Comparison of ENCODE assay signal across 8 cellular contexts in genomic region chr16:4316103-4316731, GRCh38. TPM values are rescaled to one million over a fixed set of nuclear protein-coding genes. Genes with fewer than 3 reads are reported as not detected.
DNase-seq lines count a peak whose midpoint lies in the region; ATAC-seq, FAIRE-seq and TF ChIP-seq lines count a peak whose summit lies in the region.

No MANE protein-coding gene starts in this region.

- H3K4me3 Mint-ChIP-seq in activated CD4-positive, alpha-beta T cell treated with anti-CD3 and anti-CD28 coated beads, Interleukin-2, amount 10 ng/mL, durations not matched to agents 24 days and 14 days = peak overlapping the region; percentile 23
- peak overlapping the region; percentile 70 for H3K4me3 Mint-ChIP-seq in WTC11
- H3K4me3 Mint-ChIP-seq in CD8-positive, alpha-beta T cell = no peak overlapping the region

- peaks cover 41% of the 10 kb centered on the region for H3K79me2 ChIP-seq in keratinocyte (ENCODE audit: control insufficient read depth, insufficient read depth, low read length)

- peak overlapping the region; percentile 61 for H3K9ac ChIP-seq in keratinocyte (ENCODE audit: control insufficient read depth, extremely low read depth, insufficient read depth, low read length)

- peaks cover 6% of the 10 kb centered on the region for H4K20me1 ChIP-seq in keratinocyte (ENCODE audit: control insufficient read depth, extremely low read depth, insufficient read depth, low read length)

- dilution Hi-C loops in keratinocyte (cut with MboI; ENCODE audit: extremely low pct_ligation_motif_present, low sequenced_read_pairs) = no loop called here

- intact Hi-C loops in activated CD4-positive, alpha-beta T cell treated with anti-CD3 and anti-CD28 coated beads, Interleukin-2, amount 10 ng/mL, durations not matched to agents 24 days and 14 days (cut with micrococcal nuclease) = no loop called here
- intact Hi-C loops in tibial artery (cut with DNase I; ENCODE audit: low total_unique reads) = no loop called here
- intact Hi-C loops in CD8-positive, alpha-beta T cell (cut with DNase I, micrococcal nuclease) = no loop called here

- CTCF ChIA-PET in WTC11 (lab: Charles Lee) = interaction anchor here (0.6 to 6.1 kb wide), 19 partner anchors 8 to 418 kb away, joined by 3 to 56 read pairs (median 7); partner anchors contain the start of genes ANKS3 and TFAP4
- CTCF ChIA-PET in CD8-positive, alpha-beta T cell (lab: Charles Lee) = no interaction called here

- H3K9me1 ChIP-seq in keratinocyte (ENCODE audit: control insufficient read depth, extremely low read depth, insufficient read depth, low read length) = peaks cover 2% of the 10 kb centered on the region

- no peak for DNase-seq in activated CD4-positive, alpha-beta T cell treated with anti-CD3 and anti-CD28 coated beads, Interleukin-2, amount 10 ng/mL, durations not matched to agents 24 days and 14 days
- DNase-seq in activated CD4-positive, alpha-beta T cell treated with anti-CD3 and anti-CD28 coated beads, Interleukin-2, amount 50 U/mL, for 48 hours = no peak
- DNase-seq in WTC11 (ENCODE audit: low spot score) (no peak), keratinocyte (ENCODE audit: low read depth, low spot score) (no peak), tibial artery (no peak), NCI-H2081 (lab: John Stamatoyannopoulos, UW) (no peak)
- no peak for DNase-seq in CD8-positive, alpha-beta T cell

- H3K27me3 Mint-ChIP-seq in activated CD4-positive, alpha-beta T cell treated with anti-CD3 and anti-CD28 coated beads, Interleukin-2, amount 10 ng/mL, durations not matched to agents 24 days and 14 days = peaks cover 17% of the 10 kb centered on the region
- peaks cover 13% of the 10 kb centered on the region for H3K27me3 Mint-ChIP-seq in WTC11 (ENCODE audit: low read depth)
- H3K27me3 Mint-ChIP-seq in CD8-positive, alpha-beta T cell (ENCODE audit: low read depth) = peaks cover 18% of the 10 kb centered on the region

- H3K4me1 ChIP-seq in keratinocyte (ENCODE audit: control insufficient read depth, extremely low read depth, insufficient read depth, low read length) (peaks cover 36% of the 10 kb centered on the region), tibial artery (peaks cover 0 to 59% (median 49%) of the 10 kb centered on the region in 4 donors)
- H3K4me1 ChIP-seq in CD8-positive, alpha-beta T cell (ENCODE audit: insufficient read depth, low read length) = peaks cover 29% of the 10 kb centered on the region

- no peak overlapping the region for H2AFZ ChIP-seq in keratinocyte (ENCODE audit: control insufficient read depth, low read length)

- FAIRE-seq in keratinocyte (lab: Jason Lieb, UNC) = no peak

- POLR2A ChIA-PET in WTC11 (lab: Charles Lee) = interaction anchor here (0.5 to 3.0 kb wide), 7 partner anchors 8 to 206 kb away, joined by 3 to 14 read pairs (median 4); no protein-coding TSS in a partner anchor
- POLR2A ChIA-PET in CD8-positive, alpha-beta T cell (lab: Charles Lee) = interaction anchor here (1.0 to 1.4 kb wide), 3 partner anchors 9 to 19 kb away, joined by 3 read pairs; no protein-coding TSS in a partner anchor

- H3K27me3 ChIP-seq in keratinocyte (ENCODE audit: control insufficient read depth, extremely low read depth, insufficient read depth, low read length) (peaks cover 7% of the 10 kb centered on the region), tibial artery (no peaks in the 10 kb centered on the region)
- peaks cover 13% of the 10 kb centered on the region for H3K27me3 ChIP-seq in CD8-positive, alpha-beta T cell (ENCODE audit: insufficient read depth, low read length)

- H3K36me3 ChIP-seq in keratinocyte (ENCODE audit: control insufficient read depth in 2 of 2, extremely low read depth in 1 of 2, insufficient read depth in 2 of 2, low read length in 2 of 2) (no peaks in the 10 kb centered on the region), tibial artery (no peaks in the 10 kb centered on the region)
- H3K36me3 ChIP-seq in CD8-positive, alpha-beta T cell (ENCODE audit: insufficient read depth, low read length) = no peaks in the 10 kb centered on the region

- no peak overlapping the region for H3K27ac Mint-ChIP-seq in activated CD4-positive, alpha-beta T cell treated with anti-CD3 and anti-CD28 coated beads, Interleukin-2, amount 10 ng/mL, durations not matched to agents 24 days and 14 days
- no peak overlapping the region for H3K27ac Mint-ChIP-seq in WTC11
- H3K27ac Mint-ChIP-seq in CD8-positive, alpha-beta T cell = no peak overlapping the region

- H3K4me2 ChIP-seq in keratinocyte (ENCODE audit: control insufficient read depth, extremely low read depth, insufficient read depth, low read depth, low read length) = peak overlapping the region; percentile 80

- H3K9me3 Mint-ChIP-seq in activated CD4-positive, alpha-beta T cell treated with anti-CD3 and anti-CD28 coated beads, Interleukin-2, amount 10 ng/mL, durations not matched to agents 24 days and 14 days = no peaks in the 10 kb centered on the region
- H3K9me3 Mint-ChIP-seq in WTC11 = no peaks in the 10 kb centered on the region
- H3K9me3 Mint-ChIP-seq in CD8-positive, alpha-beta T cell = no peaks in the 10 kb centered on the region

- H3K27ac ChIP-seq in keratinocyte (ENCODE audit: control insufficient read depth, insufficient read depth, low read length) = no peak overlapping the region
- peak overlapping the region; percentile 93 to 99 for H3K27ac ChIP-seq in tibial artery
- H3K27ac ChIP-seq in CD8-positive, alpha-beta T cell (ENCODE audit: low read depth, low read length) = no peak overlapping the region

- ATAC-seq in WTC11 (peak; percentile 1; the same call in 1 of the 2 replicates), HG03039 (IDR thresholded peaks at IDR 0.05; ENCODE audit: unreplicated experiment) (no peak)
- no peak for ATAC-seq in CD8-positive, alpha-beta T cell

- H3K9me3 ChIP-seq in keratinocyte (ENCODE audit: control insufficient read depth, low read depth, low read length) = no peaks in the 10 kb centered on the region
- no peaks in the 10 kb centered on the region for H3K9me3 ChIP-seq in tibial artery
- no peaks in the 10 kb centered on the region for H3K9me3 ChIP-seq in CD8-positive, alpha-beta T cell (ENCODE audit: low read length)

- H3K36me3 Mint-ChIP-seq in activated CD4-positive, alpha-beta T cell treated with anti-CD3 and anti-CD28 coated beads, Interleukin-2, amount 10 ng/mL, durations not matched to agents 24 days and 14 days (ENCODE audit: low read depth) = no peaks in the 10 kb centered on the region
- no peaks in the 10 kb centered on the region for H3K36me3 Mint-ChIP-seq in WTC11
- no peaks in the 10 kb centered on the region for H3K36me3 Mint-ChIP-seq in CD8-positive, alpha-beta T cell

- H3K4me3 ChIP-seq in keratinocyte (ENCODE audit: control insufficient read depth in 2 of 3, extremely low read depth in 1 of 3, insufficient read depth in 2 of 3, low read depth in 1 of 3, low read length in 3 of 3) (peak overlapping the region; percentile 47 to 86 (median 63)), tibial artery (peak overlapping the region; percentile 82 to 87)
- H3K4me3 ChIP-seq in CD8-positive, alpha-beta T cell (ENCODE audit: low read depth, low read length) = no peak overlapping the region

- TF ChIP-seq CTCF in WTC11 (IDR thresholded peaks at IDR 0.05) (no peak), keratinocyte (optimal IDR thresholded peaks at IDR 0.05 in 1 of 3, IDR thresholded peaks at IDR 0.05 in 1 of 3, conservative IDR thresholded peaks at IDR 0.05 in 1 of 3; ENCODE audit: extremely low read depth in 1 of 3, insufficient read depth in 2 of 3, low read length in 3 of 3) (no peak), tibial artery (IDR thresholded peaks at IDR 0.05) (no peak)
- no peak for TF ChIP-seq CTCF in CD8-positive, alpha-beta T cell (IDR thresholded peaks at IDR 0.05)

- peaks cover 16% of the 10 kb centered on the region for H3K4me1 Mint-ChIP-seq in activated CD4-positive, alpha-beta T cell treated with anti-CD3 and anti-CD28 coated beads, Interleukin-2, amount 10 ng/mL, durations not matched to agents 24 days and 14 days
- peaks cover 30% of the 10 kb centered on the region for H3K4me1 Mint-ChIP-seq in WTC11
- H3K4me1 Mint-ChIP-seq in CD8-positive, alpha-beta T cell (ENCODE audit: low read depth) = peaks cover 19% of the 10 kb centered on the region

RNA-seq across cellular contexts. Expression of gene GLIS2, which starts 0.3 kb away (rescaled TPM):
- total RNA-seq in activated CD4-positive, alpha-beta T cell treated with anti-CD3 and anti-CD28 coated beads, Interleukin-2, amount 10 ng/mL, durations not matched to agents 24 days and 14 days = 1.0 and 1.4 TPM in 2 replicates
- total RNA-seq in WTC11 (2021) = 19.5 to 23.0 TPM (median 20.1 TPM) in 3 replicates
- 0.63 to 2.3 TPM (median 1.0 TPM) in 3 replicates for polyA plus RNA-seq in keratinocyte
- 1.1 TPM for polyA plus RNA-seq in keratinocyte (2011; ENCODE audit: low read depth)
- polyA plus RNA-seq in keratinocyte (2011; cell fraction: cytosol; rRNA removed) = 1.6 and 3.7 TPM in 2 replicates
- polyA plus RNA-seq in keratinocyte (2011; cell fraction: nucleus; rRNA removed) = 4.6 and 5.9 TPM in 2 replicates
- 2.9 and 5.1 TPM in 2 replicates for polyA plus RNA-seq in keratinocyte (2012; ENCODE audit: low replicate concordance)
- polyA minus RNA-seq in keratinocyte = 1.7 to 9.7 TPM (median 1.9 TPM) in 3 replicates
- polyA minus RNA-seq in keratinocyte (2011; cell fraction: cytosol; rRNA and poly(A)+ RNA removed) = 6.5 TPM
- polyA minus RNA-seq in keratinocyte (2011; cell fraction: nucleus; rRNA and poly(A)+ RNA removed) = 2.2 TPM in 2 replicates
- total RNA-seq in CD8-positive, alpha-beta T cell = not detected

RNA-seq across cellular contexts. Expression of gene PAM16, which starts 34.9 kb away (rescaled TPM):
- 93.5 and 104 TPM in 2 replicates for total RNA-seq in activated CD4-positive, alpha-beta T cell treated with anti-CD3 and anti-CD28 coated beads, Interleukin-2, amount 10 ng/mL, durations not matched to agents 24 days and 14 days
- 87.2 to 93.7 TPM (median 88.9 TPM) in 3 replicates for total RNA-seq in WTC11 (2021)
- polyA plus RNA-seq in keratinocyte = 25.0 to 41.2 TPM (median 32.7 TPM) in 3 replicates
- 22.4 TPM for polyA plus RNA-seq in keratinocyte (2011; ENCODE audit: low read depth)
- 15.6 and 27.6 TPM in 2 replicates for polyA plus RNA-seq in keratinocyte (2011; cell fraction: cytosol; rRNA removed)
- polyA plus RNA-seq in keratinocyte (2011; cell fraction: nucleus; rRNA removed) = 29.2 and 38.2 TPM in 2 replicates
- polyA plus RNA-seq in keratinocyte (2012; ENCODE audit: low replicate concordance) = 33.9 and 36.4 TPM in 2 replicates
- polyA minus RNA-seq in keratinocyte = 7.3 to 8.6 TPM (median 8.0 TPM) in 3 replicates
- polyA minus RNA-seq in keratinocyte (2011; cell fraction: cytosol; rRNA and poly(A)+ RNA removed) = 15.9 TPM
- 9.5 and 11.3 TPM in 2 replicates for polyA minus RNA-seq in keratinocyte (2011; cell fraction: nucleus; rRNA and poly(A)+ RNA removed)
- total RNA-seq in CD8-positive, alpha-beta T cell = 10 to 100 TPM; 30.9 to 31.4 TPM

RNA-seq across cellular contexts. Expression of gene TFAP4, which starts 43.4 kb away (rescaled TPM):
- total RNA-seq in activated CD4-positive, alpha-beta T cell treated with anti-CD3 and anti-CD28 coated beads, Interleukin-2, amount 10 ng/mL, durations not matched to agents 24 days and 14 days = 46.1 and 53.4 TPM in 2 replicates
- total RNA-seq in WTC11 (2021) = 31.9 to 36.5 TPM (median 34.2 TPM) in 3 replicates
- polyA plus RNA-seq in keratinocyte = 4.9 to 9.2 TPM (median 6.7 TPM) in 3 replicates
- 6.1 TPM for polyA plus RNA-seq in keratinocyte (2011; ENCODE audit: low read depth)
- 2.0 and 3.6 TPM in 2 replicates for polyA plus RNA-seq in keratinocyte (2011; cell fraction: cytosol; rRNA removed)
- polyA plus RNA-seq in keratinocyte (2011; cell fraction: nucleus; rRNA removed) = 3.5 and 4.4 TPM in 2 replicates
- 5.0 and 10.4 TPM in 2 replicates for polyA plus RNA-seq in keratinocyte (2012; ENCODE audit: low replicate concordance)
- polyA minus RNA-seq in keratinocyte = 7.8 to 17.9 TPM (median 17.2 TPM) in 3 replicates
- polyA minus RNA-seq in keratinocyte (2011; cell fraction: cytosol; rRNA and poly(A)+ RNA removed) = 14.8 TPM
- 2.0 and 2.8 TPM in 2 replicates for polyA minus RNA-seq in keratinocyte (2011; cell fraction: nucleus; rRNA and poly(A)+ RNA removed)
- 1 to 10 TPM; 8.5 to 9.8 TPM for total RNA-seq in CD8-positive, alpha-beta T cell

RNA-seq across cellular contexts. Expression of gene VASN, which starts 55.4 kb away (rescaled TPM):
- total RNA-seq in activated CD4-positive, alpha-beta T cell treated with anti-CD3 and anti-CD28 coated beads, Interleukin-2, amount 10 ng/mL, durations not matched to agents 24 days and 14 days = 0.16 TPM in 1 of 2 replicates, not detected in the other
- total RNA-seq in WTC11 (2021) = 8.0 to 9.1 TPM (median 8.3 TPM) in 3 replicates
- polyA plus RNA-seq in keratinocyte = 0.37 to 1.1 TPM (median 0.46 TPM) in 3 replicates
- 4.4 TPM for polyA plus RNA-seq in keratinocyte (2011; ENCODE audit: low read depth)
- polyA plus RNA-seq in keratinocyte (2011; cell fraction: cytosol; rRNA removed) = 0.29 and 0.88 TPM in 2 replicates
- 2.5 and 3.9 TPM in 2 replicates for polyA plus RNA-seq in keratinocyte (2011; cell fraction: nucleus; rRNA removed)
- 0.71 and 6.3 TPM in 2 replicates for polyA plus RNA-seq in keratinocyte (2012; ENCODE audit: low replicate concordance)
- 0.59 to 0.99 TPM (median 0.80 TPM) in 3 replicates for polyA minus RNA-seq in keratinocyte
- 2.7 TPM for polyA minus RNA-seq in keratinocyte (2011; cell fraction: cytosol; rRNA and poly(A)+ RNA removed)
- 3.3 and 3.5 TPM in 2 replicates for polyA minus RNA-seq in keratinocyte (2011; cell fraction: nucleus; rRNA and poly(A)+ RNA removed)
- total RNA-seq in CD8-positive, alpha-beta T cell = under 1 TPM; 0.57 to 0.83 TPM

Comparison
In these comparisons a context has a peak if more than half of its experiments do, and no peak if none do; other contexts are left out.
1. H3K27ac ChIP-seq: peak in tibial artery (2 of 2); none in keratinocyte (single experiment) and CD8-positive, alpha-beta T cell (single experiment).